9 cellular contexts compared by ENCODE assay signal in genomic region chr19:15992014-15992413, GRCh38. TPM values are rescaled to one million over a fixed set of nuclear protein-coding genes. Genes with fewer than 3 reads are reported as not detected.
"Had no signal": no experiment of that assay in that cellular context is flagged by ENCODE, and none has a peak within 500 bp of the region (broad histone marks: within the 10 kb centered on the region; RNA-seq: fewer than 3 reads in every experiment).

No MANE protein-coding gene starts in this region.

- ATAC-seq: GM23338, HepG2 had no signal

- H3K4me3 ChIP-seq: GM23338 had no signal

- DNase-seq: H9, HCEC 1CT, KBM-7 had no signal

- FAIRE-seq: H1, H54, HepG2 had no signal

RNA-seq across cellular contexts. Expression of gene OR10H4, which starts 43.2 kb away (rescaled TPM):
- total RNA-seq: GM23338, H1, H9, HepG2, HT1080 had no signal
- polyA plus RNA-seq: GM23338, H1, HepG2, IgD-negative memory B cell had no signal

RNA-seq across cellular contexts. Expression of gene CYP4F11, which starts 57.7 kb away (rescaled TPM):
- total RNA-seq: GM23338, H1, H9 had no signal
- polyA plus RNA-seq: GM23338, H1, IgD-negative memory B cell had no signal
